14 cellular contexts compared by ENCODE assay signal in the genomic region with DNA sequence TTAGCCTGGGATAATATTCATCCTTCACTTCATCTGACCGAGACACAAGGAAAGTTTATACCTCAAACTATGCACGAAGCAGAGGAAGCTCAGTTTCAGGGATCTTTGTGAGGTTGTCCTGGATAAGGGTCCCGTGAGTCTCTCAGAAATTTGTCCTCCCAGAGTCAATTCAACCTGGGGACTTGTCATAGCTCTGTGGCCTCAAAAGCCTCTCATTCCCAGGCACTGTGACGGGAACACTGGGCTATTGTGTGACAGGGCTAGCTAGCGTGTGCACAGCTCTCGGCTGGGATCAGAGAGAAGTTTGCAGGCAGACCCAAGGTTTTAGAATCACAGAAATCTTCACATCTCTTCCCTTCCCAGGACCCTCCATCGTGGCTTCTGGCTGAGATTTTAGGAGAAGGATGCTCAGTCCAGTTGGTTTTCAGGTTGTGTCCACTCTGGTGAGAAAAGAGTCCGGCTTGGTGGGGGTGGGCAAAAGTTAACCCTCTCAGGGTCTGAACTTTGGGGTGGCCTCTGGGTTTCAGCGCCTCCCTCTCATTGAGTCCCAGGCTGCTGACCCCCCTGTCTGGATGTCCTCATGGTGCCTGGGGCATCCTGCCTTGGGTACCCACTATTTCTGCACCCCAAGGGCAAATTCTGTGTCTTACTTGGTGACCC. TPM values are rescaled to one million over a fixed set of nuclear protein-coding genes. Genes with fewer than 3 reads are reported as not detected.
DNase-seq lines count a peak whose midpoint lies in the region; ATAC-seq, FAIRE-seq and TF ChIP-seq lines count a peak whose summit lies in the region.
"Had no signal": no experiment of that assay in that cellular context is flagged by ENCODE, and none has a peak within 500 bp of the region (broad histone marks: within the 10 kb centered on the region; RNA-seq: fewer than 3 reads in every experiment).

No MANE protein-coding gene starts in this region.

- WGBS in GM23248 (ENCODE audit: low coverage in 1 of 2, low lambda C conversion rate in 2 of 2, missing lambda C conversion rate in 2 of 2), 2 experiments, result 53 to 56% methylated on average over 9 of the region's 9 CpGs
- WGBS in sigmoid colon, 2 donors, result 81 to 85% methylated on average over 9 of the region's 9 CpGs
- WGBS in aorta, 2 donors, result 32 to 33% methylated on average over 9 of the region's 9 CpGs

- H3K4me2 ChIP-seq in GM23248 (ENCODE audit: unreplicated experiment), result peak overlapping the region; percentile 18
- H3K4me2 ChIP-seq in astrocyte (ENCODE audit: low read length), result peak overlapping the region; percentile 43
- H3K4me2 ChIP-seq: smooth muscle cell had no signal

- TF ChIP-seq EP300 in sigmoid colon (IDR thresholded peaks at IDR 0.05), result no peak

- peaks cover 4% of the 10 kb centered on the region; the same call in 1 of the 2 replicates for H3K27me3 ChIP-seq in GM23248 (replicated peaks; ENCODE audit: insufficient read depth)
- H3K27me3 ChIP-seq in astrocyte (ENCODE audit: insufficient read depth, low read length), result peaks cover 20% of the 10 kb centered on the region
- H3K27me3 ChIP-seq in left lung, result no peaks in the 10 kb centered on the region
- H3K27me3 ChIP-seq in sigmoid colon, result no peaks in the 10 kb centered on the region
- H3K27me3 ChIP-seq in aorta (ENCODE audit: control insufficient read depth in 1 of 2, insufficient read depth in 2 of 2, low read length in 1 of 2), result no peaks in the 10 kb centered on the region
- H3K27me3 ChIP-seq: MG63 had no signal

- H3K4me1 ChIP-seq in GM23248 (ENCODE audit: insufficient read depth) (peaks cover 6% of the 10 kb centered on the region; the same call in 1 of the 2 replicates), astrocyte (ENCODE audit: insufficient read depth, low read length) (peaks cover 26% of the 10 kb centered on the region), left lung (peaks cover 15 to 63% of the 10 kb centered on the region in 2 donors), sigmoid colon (peaks cover 0 to 94% (median 88%) of the 10 kb centered on the region in 4 donors), aorta (ENCODE audit: control insufficient read depth in 1 of 2, insufficient read depth in 2 of 2, low read length in 2 of 2) (no peaks in the 10 kb centered on the region)

- H3K79me2 ChIP-seq in GM23248 (ENCODE audit: insufficient read depth), result no peaks in the 10 kb centered on the region
- no peaks in the 10 kb centered on the region for H3K79me2 ChIP-seq in astrocyte (ENCODE audit: insufficient read depth, low read length)

- H4K20me1 ChIP-seq in GM23248 (ENCODE audit: insufficient read depth) (no peaks in the 10 kb centered on the region), astrocyte (ENCODE audit: insufficient read depth, low read length) (no peaks in the 10 kb centered on the region)

- intact Hi-C loops in left lung (cut with DNase I), result no loop called here
- intact Hi-C loops in sigmoid colon (cut with DNase I), result no loop called here
- intact Hi-C loops in aorta (cut with DNase I), result no loop called here

- ATAC-seq in left lung (no peak), GM21723 (IDR thresholded peaks at IDR 0.05; ENCODE audit: unreplicated experiment) (no peak), aorta (ENCODE audit: low FRiP score) (no peak), GM21515 (IDR thresholded peaks at IDR 0.05; ENCODE audit: unreplicated experiment) (no peak)
- ATAC-seq in activated T-helper 17 cell treated with anti-CD3 and anti-CD28 coated beads, Interleukin-2, amount 50 U/mL, for 72 hours (replicated peaks), result no peak

- TF ChIP-seq CTCF in astrocyte (IDR thresholded peaks at IDR 0.05; ENCODE audit: insufficient read depth, low read depth, low read length) (no peak), left lung (IDR thresholded peaks at IDR 0.05) (no peak), sigmoid colon (IDR thresholded peaks at IDR 0.05) (no peak)

- H3K36me3 ChIP-seq in GM23248 (ENCODE audit: low read depth), result no peaks in the 10 kb centered on the region
- H3K36me3 ChIP-seq in astrocyte (ENCODE audit: insufficient read depth, low read length), result no peaks in the 10 kb centered on the region
- H3K36me3 ChIP-seq in left lung, result no peaks in the 10 kb centered on the region
- no peaks in the 10 kb centered on the region for H3K36me3 ChIP-seq in sigmoid colon
- no peaks in the 10 kb centered on the region for H3K36me3 ChIP-seq in aorta (ENCODE audit: control insufficient read depth in 1 of 2, insufficient read depth in 2 of 2, low read length in 1 of 2)
- H3K36me3 ChIP-seq: MG63 had no signal

- no peak overlapping the region for H3K4me3 Mint-ChIP-seq in astrocyte (ENCODE audit: unreplicated experiment)
- no peak overlapping the region for H3K4me3 Mint-ChIP-seq in activated T-helper 17 cell treated with anti-CD3 and anti-CD28 coated beads, Interleukin-2, amount 50 U/mL, for 72 hours
- H3K4me3 Mint-ChIP-seq: CD4-positive, alpha-beta T cell had no signal

- H3K9ac ChIP-seq in GM23248 (no peak overlapping the region), astrocyte (ENCODE audit: low read length) (no peak overlapping the region)

- no peak for FAIRE-seq in astrocyte (lab: Jason Lieb, UNC)

- in situ Hi-C loops in GM23248 (cut with MboI), result no loop called here

- DNase-seq in GM23248 (no peak), astrocyte (ENCODE audit: low read depth) (no peak), left lung (peak in 1 of 2 donors; percentile 16), sigmoid colon (peak; percentile 67), aorta (no peak)
- DNase-seq: CD4-positive, alpha-beta T cell; mammary epithelial cell; NCI-H345; RPMI8226 had no signal

- peaks cover 4% of the 10 kb centered on the region for H3K9me3 Mint-ChIP-seq in astrocyte (ENCODE audit: unreplicated experiment)
- H3K9me3 Mint-ChIP-seq in activated T-helper 17 cell treated with anti-CD3 and anti-CD28 coated beads, Interleukin-2, amount 50 U/mL, for 72 hours, result no peaks in the 10 kb centered on the region
- H3K9me3 Mint-ChIP-seq: CD4-positive, alpha-beta T cell had no signal

- no peaks in the 10 kb centered on the region for H3K9me2 ChIP-seq in GM23248 (ENCODE audit: insufficient read depth)

- no peaks in the 10 kb centered on the region for H3K9me3 ChIP-seq in GM23248 (ENCODE audit: low read depth)
- no peaks in the 10 kb centered on the region for H3K9me3 ChIP-seq in astrocyte (ENCODE audit: insufficient read depth, low read depth, low read length)
- H3K9me3 ChIP-seq in left lung, result no peaks in the 10 kb centered on the region
- no peaks in the 10 kb centered on the region for H3K9me3 ChIP-seq in sigmoid colon
- H3K9me3 ChIP-seq in aorta (ENCODE audit: control insufficient read depth, low read length), result no peaks in the 10 kb centered on the region
- H3K9me3 ChIP-seq: MG63 had no signal

- peak in 1 of 2 donors; percentile 22 for TF ChIP-seq POLR2A in sigmoid colon (IDR thresholded peaks at IDR 0.05)

- peaks cover 20% of the 10 kb centered on the region for H3K27me3 Mint-ChIP-seq in astrocyte (ENCODE audit: low read depth, unreplicated experiment)
- H3K27me3 Mint-ChIP-seq in activated T-helper 17 cell treated with anti-CD3 and anti-CD28 coated beads, Interleukin-2, amount 50 U/mL, for 72 hours, result no peaks in the 10 kb centered on the region
- H3K27me3 Mint-ChIP-seq: CD4-positive, alpha-beta T cell had no signal

- peak overlapping the region; percentile 57 for H2AFZ ChIP-seq in GM23248
- H2AFZ ChIP-seq in astrocyte (ENCODE audit: low read depth, low read length), result peak overlapping the region; percentile 50

- H3K4me1 Mint-ChIP-seq in astrocyte (ENCODE audit: low read depth, unreplicated experiment), result peaks cover 2% of the 10 kb centered on the region
- peaks cover 24% of the 10 kb centered on the region for H3K4me1 Mint-ChIP-seq in activated T-helper 17 cell treated with anti-CD3 and anti-CD28 coated beads, Interleukin-2, amount 50 U/mL, for 72 hours

- H3F3A ChIP-seq in GM23248 (ENCODE audit: insufficient read depth), result 0 out of 2 replicates have a peak, but pooled peaks cover 1% of the 10 kb centered on the region

- H3K27ac Mint-ChIP-seq in astrocyte (ENCODE audit: unreplicated experiment), result no peak overlapping the region
- H3K27ac Mint-ChIP-seq in activated T-helper 17 cell treated with anti-CD3 and anti-CD28 coated beads, Interleukin-2, amount 50 U/mL, for 72 hours, result no peak overlapping the region

- H3K36me3 Mint-ChIP-seq in astrocyte (ENCODE audit: low read depth, unreplicated experiment), result no peaks in the 10 kb centered on the region
- peaks cover 5% of the 10 kb centered on the region for H3K36me3 Mint-ChIP-seq in activated T-helper 17 cell treated with anti-CD3 and anti-CD28 coated beads, Interleukin-2, amount 50 U/mL, for 72 hours (ENCODE audit: low read depth)

- no peak overlapping the region for H3K4me3 ChIP-seq in GM23248
- no peak overlapping the region for H3K4me3 ChIP-seq in astrocyte (ENCODE audit: insufficient read depth, low read depth, low read length)
- H3K4me3 ChIP-seq in left lung, result no peak overlapping the region
- H3K4me3 ChIP-seq in sigmoid colon, result peak overlapping the region; percentile 8 to 31 (median 22)
- H3K4me3 ChIP-seq in aorta (ENCODE audit: low read length in 2 of 2), result no peak overlapping the region
- H3K4me3 ChIP-seq: MG63, smooth muscle cell had no signal

- H3K27ac ChIP-seq in GM23248, result no peak overlapping the region
- no peak overlapping the region for H3K27ac ChIP-seq in astrocyte (ENCODE audit: low read depth, low read length)
- H3K27ac ChIP-seq in left lung, result peak overlapping the region; percentile 14 to 33
- H3K27ac ChIP-seq in sigmoid colon, result peak overlapping the region; percentile 91 to 96 (median 93)
- peak overlapping the region in 1 of 2 donors; percentile 52 for H3K27ac ChIP-seq in aorta (ENCODE audit: low read depth in 1 of 2, low read length in 2 of 2)

RNA-seq across cellular contexts. Expression of a gene that starts 20.4 kb away (rescaled TPM):
- total RNA-seq in GM23248 (2014; rRNA removed; shearing (Covaris generic)), result 12.3 and 13.5 TPM in 2 replicates
- polyA plus RNA-seq in GM23248 (2016; fragmentation: Nextera tagmentation; extraction: Ambion mirVana), result 16.8 and 19.0 TPM in 2 replicates
- total RNA-seq in astrocyte, result 35.0 and 42.6 TPM in 2 replicates
- 10 to 100 TPM; 42.4 to 75.0 TPM for total RNA-seq in left lung
- 100 to 1,000 TPM; 134 to 195 (median 169) TPM for total RNA-seq in sigmoid colon
- 10 to 100 TPM in 1 of 3 donors, 1 to 10 TPM in 2; 5.4 to 62.2 (median 6.9) TPM for polyA plus RNA-seq in sigmoid colon
- 10 to 100 TPM; 42.2 to 48.4 TPM for total RNA-seq in aorta
- polyA plus RNA-seq in aorta, result 10 to 100 TPM in 1 of 2 donors, 1 to 10 TPM in 1; 8.5 to 16.2 TPM
- total RNA-seq in activated T-helper 17 cell treated with anti-CD3 and anti-CD28 coated beads, Interleukin-2, amount 50 U/mL, for 72 hours, result 100 to 1,000 TPM; 123 to 184 TPM

Comparison
In these comparisons a context has a peak if more than half of its experiments do, and no peak if none do; other contexts are left out.
1. H3K27ac ChIP-seq: peak in left lung (2 of 2) and sigmoid colon (4 of 4); none in GM23248 (single experiment) and astrocyte (single experiment).
2. H3K4me3 ChIP-seq: peak in sigmoid colon (4 of 4); none in GM23248 (single experiment), astrocyte (single experiment), left lung (0 of 2) and aorta (0 of 2).